15 cellular contexts compared by ENCODE assay signal in genomic region chr2:70474266-70474848, GRCh38.
"Had no signal": no experiment of that assay in that cellular context is flagged by ENCODE, and none has a peak within 500 bp of the region (broad histone marks: within the 10 kb centered on the region; RNA-seq: fewer than 3 reads in every experiment).

No MANE protein-coding gene starts in this region.

- H3K27ac ChIP-seq: esophagus muscularis mucosa, sigmoid colon, suprapubic skin had no signal

- H3K36me3 ChIP-seq: esophagus muscularis mucosa, sigmoid colon, spleen, suprapubic skin had no signal

- H3K9me3 Mint-ChIP-seq: activated T-helper 1 cell treated with anti-CD3 and anti-CD28 coated beads, Interleukin-12 subunit alpha, Interleukin-12 subunit beta, Interleukin-2, Interleukin-4 antibody, amounts not matched to agents 30 ng/mL and 10 ng/mL and 1 ng/mL, durations not matched to agents 14 hours and 24 hours and 36 hours; nephron progenitor cell; stimulated activated naive CD8-positive, alpha-beta T cell treated with anti-CD3 and anti-CD28 coated beads, Interleukin-15, Interleukin-2, amounts not matched to agents 100 ng/mL and 50 ng/mL, for 24 hours had no signal

- H3K27me3 ChIP-seq: esophagus muscularis mucosa, sigmoid colon, suprapubic skin had no signal

- H3K9me3 ChIP-seq: esophagus muscularis mucosa, sigmoid colon, spleen, suprapubic skin had no signal

- H3K4me1 ChIP-seq: esophagus muscularis mucosa, sigmoid colon, suprapubic skin had no signal

- H3K4me3 ChIP-seq: esophagus muscularis mucosa, sigmoid colon, spleen, suprapubic skin had no signal

- H3K4me3 Mint-ChIP-seq: activated T-helper 1 cell treated with anti-CD3 and anti-CD28 coated beads, Interleukin-12 subunit alpha, Interleukin-12 subunit beta, Interleukin-2, Interleukin-4 antibody, amounts not matched to agents 30 ng/mL and 10 ng/mL and 1 ng/mL, durations not matched to agents 14 hours and 24 hours and 36 hours; stimulated activated naive CD8-positive, alpha-beta T cell treated with anti-CD3 and anti-CD28 coated beads, Interleukin-15, Interleukin-2, amounts not matched to agents 100 ng/mL and 50 ng/mL, for 24 hours had no signal

- H3K27ac Mint-ChIP-seq: activated T-helper 1 cell treated with anti-CD3 and anti-CD28 coated beads, Interleukin-12 subunit alpha, Interleukin-12 subunit beta, Interleukin-2, Interleukin-4 antibody, amounts not matched to agents 30 ng/mL and 10 ng/mL and 1 ng/mL, durations not matched to agents 14 hours and 24 hours and 36 hours; nephron progenitor cell; stimulated activated naive CD8-positive, alpha-beta T cell treated with anti-CD3 and anti-CD28 coated beads, Interleukin-15, Interleukin-2, amounts not matched to agents 100 ng/mL and 50 ng/mL, for 24 hours had no signal

- DNase-seq: activated CD4-positive, alpha-beta T cell treated with anti-CD3 and anti-CD28 coated beads, Interleukin-2, amount 50 U/mL, for 1 hour; activated CD8-positive, alpha-beta memory T cell treated with anti-CD3 and anti-CD28 coated beads for 24 hours; aorta; dermis blood vessel endothelial cell; hippocampal formation; kidney glomerular epithelial cell; nephron progenitor cell; occipital lobe; sigmoid colon; spleen; trophoblast cell had no signal

- H3K27me3 Mint-ChIP-seq: stimulated activated naive CD8-positive, alpha-beta T cell treated with anti-CD3 and anti-CD28 coated beads, Interleukin-15, Interleukin-2, amounts not matched to agents 100 ng/mL and 50 ng/mL, for 24 hours had no signal
